In genomic region chr2:128298846-128299507, GRCh38 we compare ENCODE assay signal across 16 cellular contexts. TPM values are rescaled to one million over a fixed set of nuclear protein-coding genes. Genes with fewer than 3 reads are reported as not detected.
A peak's percentile ranks its signal among the peaks of the same experiment; 100 is the strongest.
DNase-seq lines count a peak whose midpoint lies in the region; ATAC-seq, FAIRE-seq and TF ChIP-seq lines count a peak whose summit lies in the region.
"Had no signal": no experiment of that assay in that cellular context is flagged by ENCODE, and none has a peak within 500 bp of the region (broad histone marks: within the 10 kb centered on the region; RNA-seq: fewer than 3 reads in every experiment).

No MANE protein-coding gene starts in this region.

- H3K27ac Mint-ChIP-seq in neural progenitor cell, result peak overlapping the region; percentile 50

- no peaks in the 10 kb centered on the region for H3K9me3 ChIP-seq in right cardiac atrium (ENCODE audit: control insufficient read depth, low read length)
- H3K9me3 ChIP-seq in heart right ventricle, result no peaks in the 10 kb centered on the region
- no peaks in the 10 kb centered on the region for H3K9me3 ChIP-seq in kidney (ENCODE audit: control insufficient read depth in 1 of 2, low read length in 2 of 2)
- no peaks in the 10 kb centered on the region for H3K9me3 ChIP-seq in neural progenitor cell (ENCODE audit: low read depth)
- no peaks in the 10 kb centered on the region for H3K9me3 ChIP-seq in Karpas-422 (ENCODE audit: low read length)
- H3K9me3 ChIP-seq: A549 had no signal

- H4K20me1 ChIP-seq in neural progenitor cell (ENCODE audit: low read depth) (peaks cover 100% of the 10 kb centered on the region), Karpas-422 (ENCODE audit: insufficient read depth, low read depth, low read length) (peaks cover 78% of the 10 kb centered on the region)

- TF ChIP-seq CTCF in heart right ventricle (IDR thresholded peaks at IDR 0.05), result no peak
- no peak for TF ChIP-seq CTCF in kidney (IDR thresholded peaks at IDR 0.05; ENCODE audit: borderline replicate concordance, extremely low read depth, insufficient read depth)
- TF ChIP-seq CTCF in neural progenitor cell (IDR thresholded peaks at IDR 0.05), result no peak

- H3K79me2 ChIP-seq in neural progenitor cell (ENCODE audit: low read depth) (peaks cover 97% of the 10 kb centered on the region), Karpas-422 (ENCODE audit: low read length) (no peaks in the 10 kb centered on the region)

- H3K9ac ChIP-seq in kidney (ENCODE audit: low read length in 2 of 2) (no peak overlapping the region), neural progenitor cell (no peak overlapping the region), Karpas-422 (ENCODE audit: low read length) (no peak overlapping the region)
- H3K9ac ChIP-seq: BLaER1 treated with 17β-estradiol and CSF1 and Interleukin-3, amounts not matched to agents 10 nM and 100 nM; GM23248 had no signal

- DNase-seq in right cardiac atrium, result peak; percentile 10 to 39 (median 38)
- no peak for DNase-seq in heart right ventricle
- DNase-seq in kidney, result peak; percentile 69
- no peak for DNase-seq in neural progenitor cell (ENCODE audit: low spot score)
- DNase-seq in NCI-H2196 treated with DMSO at 0.1 percent for 48 hours (lab: John Stamatoyannopoulos, UW; ENCODE audit: unreplicated experiment), result no peak
- DNase-seq in Karpas-422, result no peak
- no peak for DNase-seq in G401 (ENCODE audit: low spot score)
- DNase-seq: CD8-positive, alpha-beta memory T cell; DMS79; GM23248; Kasumi-1; NCI-H1105 treated with DMSO at 0.1 percent for 48 hours; NCI-H187 had no signal

- FAIRE-seq in kidney (lab: Jason Lieb, UNC), result no peak
- FAIRE-seq: A549, D721Med had no signal

- in situ Hi-C loops in G401 (cut with HindIII; ENCODE audit: low sequenced_read_pairs), result no loop called here

- H3K4me1 ChIP-seq in right cardiac atrium (ENCODE audit: control insufficient read depth, insufficient read depth, low read length) (peaks cover 3% of the 10 kb centered on the region), heart right ventricle (peaks cover 0 to 23% (median 5%) of the 10 kb centered on the region in 9 donors), kidney (ENCODE audit: control insufficient read depth in 1 of 2, insufficient read depth in 1 of 2, low read depth in 1 of 2, low read length in 2 of 2) (peaks cover 0 to 19% of the 10 kb centered on the region in 2 donors), neural progenitor cell (no peaks in the 10 kb centered on the region), Karpas-422 (ENCODE audit: low read length) (peaks cover 15% of the 10 kb centered on the region)

- H3K36me3 ChIP-seq in heart right ventricle (no peaks in the 10 kb centered on the region), kidney (ENCODE audit: control insufficient read depth in 1 of 2, insufficient read depth in 2 of 2, low read length in 2 of 2) (peaks cover 0 to 3% of the 10 kb centered on the region in 2 donors), neural progenitor cell (no peaks in the 10 kb centered on the region), Karpas-422 (ENCODE audit: insufficient read depth, low read length) (no peaks in the 10 kb centered on the region)

- no peak overlapping the region for H2AFZ ChIP-seq in neural progenitor cell (replicated peaks)
- H2AFZ ChIP-seq in Karpas-422 (ENCODE audit: low read length), result no peak overlapping the region
- H2AFZ ChIP-seq: GM23248 had no signal

- peaks cover 6% of the 10 kb centered on the region for H3K27me3 Mint-ChIP-seq in neural progenitor cell (ENCODE audit: insufficient read depth, low read depth)
- H3K27me3 Mint-ChIP-seq: CD8-positive, alpha-beta memory T cell had no signal

- ATAC-seq in right cardiac atrium, result no peak
- ATAC-seq in heart right ventricle, result no peak
- ATAC-seq: A549 had no signal

- WGBS in right cardiac atrium, result 94% methylated on average over 16 of the region's 16 CpGs
- 93 to 95% methylated on average over 16 of the region's 16 CpGs for WGBS in heart right ventricle, 2 donors

- intact Hi-C loops in right cardiac atrium (cut with DNase I) (no loop called here), heart right ventricle (cut with DNase I) (loop anchor here in 2 of 10 donors (10.0 kb wide), 2 partner anchors 104 to 124 kb away; no protein-coding TSS in a partner anchor), kidney (cut with DNase I) (no loop called here)

- H3K4me3 ChIP-seq in right cardiac atrium (ENCODE audit: low read length) (no peak overlapping the region), heart right ventricle (no peak overlapping the region), kidney (ENCODE audit: low read length in 2 of 2) (no peak overlapping the region), neural progenitor cell (no peak overlapping the region), Karpas-422 (ENCODE audit: low read length) (no peak overlapping the region)
- H3K4me3 ChIP-seq: A549; BLaER1 treated with 17β-estradiol and CSF1 and Interleukin-3, amounts not matched to agents 10 nM and 100 nM; GM23248 had no signal

- H3F3A ChIP-seq in neural progenitor cell (ENCODE audit: low read depth), result no peaks in the 10 kb centered on the region

- no peaks in the 10 kb centered on the region for H3K27me3 ChIP-seq in right cardiac atrium (ENCODE audit: control insufficient read depth, insufficient read depth)
- no peaks in the 10 kb centered on the region for H3K27me3 ChIP-seq in heart right ventricle
- H3K27me3 ChIP-seq in neural progenitor cell, result no peaks in the 10 kb centered on the region
- H3K27me3 ChIP-seq in Karpas-422 (ENCODE audit: low read length), result no peaks in the 10 kb centered on the region
- H3K27me3 ChIP-seq: BLaER1 treated with 17β-estradiol and CSF1 and Interleukin-3, amounts not matched to agents 10 nM and 100 nM had no signal

- H3K4me1 Mint-ChIP-seq in neural progenitor cell, result peaks cover 33% of the 10 kb centered on the region

- no peaks in the 10 kb centered on the region for H3K9me2 ChIP-seq in Karpas-422 (replicated peaks; ENCODE audit: insufficient read depth, low read length)

- peaks cover 20% of the 10 kb centered on the region for H3K36me3 Mint-ChIP-seq in neural progenitor cell

- H3K27ac ChIP-seq in right cardiac atrium (ENCODE audit: low read length) (no peak overlapping the region), heart right ventricle (no peak overlapping the region), kidney (ENCODE audit: low read depth in 2 of 2, low read length in 2 of 2) (no peak overlapping the region), neural progenitor cell (no peak overlapping the region), Karpas-422 (ENCODE audit: low read length) (no peak overlapping the region)
- H3K27ac ChIP-seq: A549; BLaER1 treated with 17β-estradiol and CSF1 and Interleukin-3, amounts not matched to agents 10 nM and 100 nM; GM23248 had no signal

- H3K4me2 ChIP-seq in neural progenitor cell (no peak overlapping the region), Karpas-422 (ENCODE audit: low read depth, low read length, poor library complexity, severe bottlenecking) (no peak overlapping the region)
- H3K4me2 ChIP-seq: A549 had no signal

- peaks cover 6% of the 10 kb centered on the region for H3K9me3 Mint-ChIP-seq in neural progenitor cell
- H3K9me3 Mint-ChIP-seq: CD8-positive, alpha-beta memory T cell had no signal

- no peak overlapping the region for H3K4me3 Mint-ChIP-seq in neural progenitor cell
- H3K4me3 Mint-ChIP-seq: CD8-positive, alpha-beta memory T cell had no signal

RNA-seq across cellular contexts. Expression of gene HS6ST1, which starts 19.7 kb away (rescaled TPM):
- total RNA-seq in right cardiac atrium (10 to 100 TPM; 13.3 to 28.4 (median 21.1) TPM), heart right ventricle (10 to 100 TPM; 14.6 to 51.6 (median 19.0) TPM), kidney (73.9 TPM), neural progenitor cell (ENCODE audit: low replicate concordance) (31.1 and 71.0 TPM in 2 replicates)
- polyA plus RNA-seq in right cardiac atrium (19.8 TPM), heart right ventricle (10 to 100 TPM; 10.5 to 13.6 TPM), kidney (ENCODE audit: insufficient read depth, low read depth, low replicate concordance) (49.6 TPM)
- total RNA-seq in Karpas-422 (2014; rRNA removed; shearing (Covaris generic); ENCODE audit: low replicate concordance), result 3.3 and 5.9 TPM in 2 replicates
- total RNA-seq in G401 (2014; rRNA removed; shearing (Covaris generic)), result 45.2 and 45.4 TPM in 2 replicates

Comparison
In these comparisons a context has a peak if more than half of its experiments do, and no peak if none do; other contexts are left out.
1. DNase-seq: peak in right cardiac atrium (3 of 3) and kidney (single experiment); none in heart right ventricle (0 of 2), neural progenitor cell (single experiment), NCI-H2196 treated with DMSO at 0.1 percent for 48 hours (single experiment), Karpas-422 (single experiment) and G401 (single experiment).